In genomic region chr14:99628832-99629618, GRCh38 we compare ENCODE assay signal across 8 cellular contexts. TPM values are rescaled to one million over a fixed set of nuclear protein-coding genes. Genes with fewer than 3 reads are reported as not detected.
DNase-seq lines count a peak whose midpoint lies in the region; ATAC-seq, FAIRE-seq and TF ChIP-seq lines count a peak whose summit lies in the region.

No MANE protein-coding gene starts in this region.

- in situ Hi-C loops in SK-MEL-5 (cut with HindIII; ENCODE audit: low pct_unique_long_range_greater_than_20kb, low sequenced_read_pairs), result no loop called here

- TF ChIP-seq CTCF in pancreas (IDR thresholded peaks at IDR 0.05) (peak; percentile 96 to 98 (median 97)), upper lobe of right lung (IDR thresholded peaks at IDR 0.05) (peak; percentile 99)

- 17% methylated on average over 21 of the region's 21 CpGs for WGBS in pancreas, 2 donors

- DNase-seq in C1 segment of cervical spinal cord (lab: John Stamatoyannopoulos, UW), result peak in 12 of 14 donors; percentile 16 to 68 (median 46)
- peak; percentile 46 for DNase-seq in MG63
- DNase-seq in SK-MEL-5 (ENCODE audit: low read depth, low spot score), result peak; percentile 70
- peak; percentile 21 for DNase-seq in activated gamma-delta T cell treated with anti-CD3 and anti-CD28 coated beads, Interleukin-2, amount 50 U/mL, for 16 hours (ENCODE audit: low read depth)
- DNase-seq in globus pallidus (ENCODE audit: low spot score), result peak; percentile 71
- DNase-seq in pancreas, result peak; percentile 65 to 94 (median 84)
- peak; percentile 90 for DNase-seq in upper lobe of right lung

- H3K36me3 ChIP-seq in MG63 (no peaks in the 10 kb centered on the region), pancreas (no peaks in the 10 kb centered on the region), upper lobe of right lung (no peaks in the 10 kb centered on the region)

- H3K4me1 ChIP-seq in pancreas (peaks cover 0 to 7% (median 0%) of the 10 kb centered on the region in 3 donors), upper lobe of right lung (no peaks in the 10 kb centered on the region)

- H3K27ac ChIP-seq in pancreas, result no peak overlapping the region
- no peak overlapping the region for H3K27ac ChIP-seq in upper lobe of right lung

- H3K9me3 ChIP-seq in MG63 (no peaks in the 10 kb centered on the region), pancreas (no peaks in the 10 kb centered on the region), upper lobe of right lung (no peaks in the 10 kb centered on the region)

- no peak for FAIRE-seq in pancreas (lab: Jason Lieb, UNC)

- ATAC-seq in GM19468 (IDR thresholded peaks at IDR 0.05; ENCODE audit: extremely low read depth, unreplicated experiment), result peak; percentile 59
- peak; percentile 96 to 99 (median 98) for ATAC-seq in pancreas
- ATAC-seq in upper lobe of right lung, result peak; percentile 95

- H3K27me3 ChIP-seq in MG63 (no peaks in the 10 kb centered on the region), pancreas (no peaks in the 10 kb centered on the region), upper lobe of right lung (no peaks in the 10 kb centered on the region)

- no peak overlapping the region for H3K4me3 ChIP-seq in MG63
- no peak overlapping the region for H3K4me3 ChIP-seq in pancreas
- H3K4me3 ChIP-seq in upper lobe of right lung, result no peak overlapping the region

- intact Hi-C loops in pancreas (cut with DNase I) (loop anchor here in 1 of 3 donors (2.0 kb wide), 1 partner anchor 110 kb away; no protein-coding TSS in a partner anchor), upper lobe of right lung (cut with DNase I) (loop anchor here (5.0 kb wide), 1 partner anchor 112 kb away; no protein-coding TSS in a partner anchor)

RNA-seq across cellular contexts. Expression of gene HHIPL1, which starts 15.9 kb away (rescaled TPM):
- not detected in 2 replicates for total RNA-seq in MG63 (2014; rRNA removed; shearing (Covaris generic); ENCODE audit: low replicate concordance)
- 0.03 and 0.16 TPM in 2 replicates for total RNA-seq in SK-MEL-5 (2014; rRNA removed; shearing (Covaris generic))
- polyA plus RNA-seq in SK-MEL-5 (2015; cell fraction: cytosol; rRNA removed), result 0.04 and 0.20 TPM in 2 replicates
- 0.02 TPM in 1 of 2 replicates, not detected in the other for polyA plus RNA-seq in SK-MEL-5 (2015; cell fraction: nucleus; rRNA removed)
- total RNA-seq in pancreas (1 to 10 TPM in 1 of 6 donors, under 1 TPM in 5; 0.13 to 1.2 (median 0.29) TPM), upper lobe of right lung (1.6 TPM)
- polyA plus RNA-seq in pancreas, result under 1 TPM; 0.09 to 0.23 TPM

RNA-seq across cellular contexts. Expression of gene CCDC85C, which starts 25.0 kb away (rescaled TPM):
- 19.9 and 22.2 TPM in 2 replicates for total RNA-seq in MG63 (2014; rRNA removed; shearing (Covaris generic); ENCODE audit: low replicate concordance)
- 10.8 and 11.2 TPM in 2 replicates for total RNA-seq in SK-MEL-5 (2014; rRNA removed; shearing (Covaris generic))
- polyA plus RNA-seq in SK-MEL-5 (2015; cell fraction: cytosol; rRNA removed), result 20.4 and 32.0 TPM in 2 replicates
- polyA plus RNA-seq in SK-MEL-5 (2015; cell fraction: nucleus; rRNA removed), result 11.4 and 15.4 TPM in 2 replicates
- total RNA-seq in pancreas, result 10 to 100 TPM; 14.4 to 22.2 (median 17.6) TPM
- 10 to 100 TPM in 1 of 2 donors, 1 to 10 TPM in 1; 9.5 to 19.5 TPM for polyA plus RNA-seq in pancreas
- total RNA-seq in upper lobe of right lung, result 22.6 TPM

RNA-seq across cellular contexts. Expression of gene CYP46A1, which starts 55.1 kb away (rescaled TPM):
- total RNA-seq in MG63 (2014; rRNA removed; shearing (Covaris generic); ENCODE audit: low replicate concordance), result not detected in 2 replicates
- not detected in 2 replicates for total RNA-seq in SK-MEL-5 (2014; rRNA removed; shearing (Covaris generic))
- polyA plus RNA-seq in SK-MEL-5 (2015; cell fraction: cytosol; rRNA removed), result 0.05 TPM in 1 of 2 replicates, not detected in the other
- polyA plus RNA-seq in SK-MEL-5 (2015; cell fraction: nucleus; rRNA removed), result 2.1 TPM in 1 of 2 replicates, not detected in the other
- total RNA-seq in pancreas (1 to 10 TPM; 1.0 to 2.1 (median 1.7) TPM), upper lobe of right lung (1.3 TPM)
- polyA plus RNA-seq in pancreas, result 1 to 10 TPM; 3.5 to 5.2 TPM

Comparison
In these comparisons a context has a peak if more than half of its experiments do, and no peak if none do; other contexts are left out.
1. DNase-seq: peak in every context shown above with its lines; median percentile 90 in upper lobe of right lung; 84 in pancreas; 71 in globus pallidus; 70 in SK-MEL-5; 46 in C1 segment of cervical spinal cord; 46 in MG63; 21 in activated gamma-delta T cell treated with anti-CD3 and anti-CD28 coated beads, Interleukin-2, amount 50 U/mL, for 16 hours.